In the genomic region with DNA sequence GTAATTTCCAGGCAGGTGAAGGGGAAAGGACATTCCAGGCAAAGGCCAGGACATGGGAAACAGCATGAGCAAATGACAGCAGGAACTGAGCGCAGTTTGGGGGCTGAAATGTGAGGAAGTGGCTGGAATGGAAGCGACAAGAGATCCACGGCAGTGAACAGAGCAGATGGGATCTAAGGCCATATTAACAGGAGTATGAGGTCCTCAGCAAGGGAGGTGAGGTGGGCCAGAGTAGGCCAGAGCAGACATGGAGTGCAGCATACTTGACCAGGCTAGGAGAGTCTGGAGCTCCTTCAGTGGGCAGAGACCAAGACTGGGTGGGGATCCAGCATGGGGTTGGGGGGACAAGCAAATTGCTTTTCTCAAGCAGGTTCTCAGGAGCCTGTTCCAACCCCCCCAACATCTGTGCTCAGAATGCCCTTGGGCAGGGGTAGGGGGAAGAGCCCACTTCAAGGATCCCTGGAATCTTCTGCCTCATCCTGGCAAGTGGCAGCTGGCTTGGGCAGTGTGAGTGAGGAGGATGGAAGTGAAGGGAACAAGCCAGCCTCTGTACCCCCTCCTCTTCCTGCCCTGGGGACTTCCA, we compare ENCODE assay signal across 27 cellular contexts. TPM values are rescaled to one million over a fixed set of nuclear protein-coding genes. Genes with fewer than 3 reads are reported as not detected.
"Had no signal": no experiment of that assay in that cellular context is flagged by ENCODE, and none has a peak within 500 bp of the region (broad histone marks: within the 10 kb centered on the region; RNA-seq: fewer than 3 reads in every experiment).

No MANE protein-coding gene starts in this region.

- DNase-seq: activated B cell treated with CpG ODN at 0.5 μM for 24 hours; activated CD4-positive, alpha-beta T cell treated with anti-CD3 and anti-CD28 coated beads for 1 hour; activated CD4-positive, alpha-beta T cell treated with anti-CD3 and anti-CD28 coated beads, Interleukin-2, amount 10 ng/mL, durations not matched to agents 24 days and 14 days; activated CD4-positive, alpha-beta T cell treated with anti-CD3 and anti-CD28 coated beads, Interleukin-2, amount 50 U/mL, for 48 hours; activated CD8-positive, alpha-beta memory T cell treated with anti-CD3 and anti-CD28 coated beads, Interleukin-2, amount 10 ng/mL, durations not matched to agents 7 days and 5 days; activated effector memory CD4-positive, alpha-beta T cell treated with Interleukin-2 at 50 U/mL for 16 hours; activated naive CD4-positive, alpha-beta T cell; activated T-cell treated with anti-CD3 and anti-CD28 coated beads, Interleukin-2, amount 50 U/mL, for 24 hours; brain microvascular endothelial cell; Karpas-422; NCI-H1105 treated with DMSO at 0.1 percent for 48 hours; NCI-H1436 treated with DMSO at 0.1 percent for 48 hours; NCI-H187; NCI-H2081; NCI-H510A treated with DMSO at 0.1 percent for 48 hours; NCI-H69; NK-92 treated with Interleukin-12 subunit alpha and Interleukin-12 subunit beta, amount 100 ng/mL, for 24 hours; OCI-M1; Right ventricle myocardium superior; RPMI8226; T-helper 17 cell; T-helper 9 cell had no signal

- H3K4me1 ChIP-seq: SJSA1 had no signal

- H3K4me3 Mint-ChIP-seq: activated B cell treated with CpG ODN at 0.5 μM for 24 hours; activated CD4-positive, alpha-beta T cell treated with anti-CD3 and anti-CD28 coated beads, Interleukin-2, amount 10 ng/mL, durations not matched to agents 24 days and 14 days; activated CD8-positive, alpha-beta memory T cell treated with anti-CD3 and anti-CD28 coated beads, Interleukin-2, amount 10 ng/mL, durations not matched to agents 7 days and 5 days; activated naive CD4-positive, alpha-beta T cell treated with anti-CD3 and anti-CD28 coated beads, Interleukin-2, amount 50 U/mL, for 24 hours; activated T-cell treated with anti-CD3 and anti-CD28 coated beads, Interleukin-2, amount 50 U/mL, for 24 hours; activated T-helper 1 cell treated with anti-CD3 and anti-CD28 coated beads, Interleukin-12 subunit alpha, Interleukin-12 subunit beta, Interleukin-2, Interleukin-4 antibody, amounts not matched to agents 30 ng/mL and 10 ng/mL and 1 ng/mL, durations not matched to agents 14 hours and 24 hours and 36 hours; T-helper 17 cell had no signal

- H3K4me1 Mint-ChIP-seq: activated B cell treated with CpG ODN at 0.5 μM for 24 hours; activated CD4-positive, alpha-beta T cell treated with anti-CD3 and anti-CD28 coated beads, Interleukin-2, amount 10 ng/mL, durations not matched to agents 24 days and 14 days; activated CD8-positive, alpha-beta memory T cell treated with anti-CD3 and anti-CD28 coated beads, Interleukin-2, amount 10 ng/mL, durations not matched to agents 7 days and 5 days; activated naive CD4-positive, alpha-beta T cell treated with anti-CD3 and anti-CD28 coated beads, Interleukin-2, amount 50 U/mL, for 24 hours; T-helper 17 cell had no signal

- H3K27me3 ChIP-seq: brain microvascular endothelial cell, cardiac muscle cell, SJSA1 had no signal

- H3K36me3 Mint-ChIP-seq: activated CD8-positive, alpha-beta memory T cell treated with anti-CD3 and anti-CD28 coated beads, Interleukin-2, amount 10 ng/mL, durations not matched to agents 7 days and 5 days; activated naive CD4-positive, alpha-beta T cell treated with anti-CD3 and anti-CD28 coated beads, Interleukin-2, amount 50 U/mL, for 24 hours had no signal

- H3K36me3 ChIP-seq: brain microvascular endothelial cell, SJSA1 had no signal

- H3K4me3 ChIP-seq: cardiac muscle cell, SJSA1 had no signal

- H3K27ac Mint-ChIP-seq: activated B cell treated with CpG ODN at 0.5 μM for 24 hours; activated CD4-positive, alpha-beta T cell treated with anti-CD3 and anti-CD28 coated beads, Interleukin-2, amount 10 ng/mL, durations not matched to agents 24 days and 14 days; activated CD8-positive, alpha-beta memory T cell treated with anti-CD3 and anti-CD28 coated beads, Interleukin-2, amount 10 ng/mL, durations not matched to agents 7 days and 5 days; activated naive CD4-positive, alpha-beta T cell treated with anti-CD3 and anti-CD28 coated beads, Interleukin-2, amount 50 U/mL, for 24 hours; activated T-cell treated with anti-CD3 and anti-CD28 coated beads, Interleukin-2, amount 50 U/mL, for 24 hours; activated T-helper 1 cell treated with anti-CD3 and anti-CD28 coated beads, Interleukin-12 subunit alpha, Interleukin-12 subunit beta, Interleukin-2, Interleukin-4 antibody, amounts not matched to agents 30 ng/mL and 10 ng/mL and 1 ng/mL, durations not matched to agents 14 hours and 24 hours and 36 hours; T-helper 17 cell had no signal

- ATAC-seq: Panc1, T-helper 17 cell had no signal

- H3K27ac ChIP-seq: brain microvascular endothelial cell, cardiac muscle cell, SJSA1 had no signal

- H3K27me3 Mint-ChIP-seq: activated naive CD4-positive, alpha-beta T cell treated with anti-CD3 and anti-CD28 coated beads, Interleukin-2, amount 50 U/mL, for 24 hours had no signal

- H3K9me3 ChIP-seq: SJSA1 had no signal

- H3K9me3 Mint-ChIP-seq: activated B cell treated with CpG ODN at 0.5 μM for 24 hours; activated CD4-positive, alpha-beta T cell treated with anti-CD3 and anti-CD28 coated beads, Interleukin-2, amount 10 ng/mL, durations not matched to agents 24 days and 14 days; activated naive CD4-positive, alpha-beta T cell treated with anti-CD3 and anti-CD28 coated beads, Interleukin-2, amount 50 U/mL, for 24 hours; activated T-cell treated with anti-CD3 and anti-CD28 coated beads, Interleukin-2, amount 50 U/mL, for 24 hours; activated T-helper 1 cell treated with anti-CD3 and anti-CD28 coated beads, Interleukin-12 subunit alpha, Interleukin-12 subunit beta, Interleukin-2, Interleukin-4 antibody, amounts not matched to agents 30 ng/mL and 10 ng/mL and 1 ng/mL, durations not matched to agents 14 hours and 24 hours and 36 hours had no signal

RNA-seq across cellular contexts. Expression of gene DAB2IP, which starts 34.5 kb away (rescaled TPM):
- total RNA-seq: activated CD4-positive, alpha-beta T cell treated with anti-CD3 and anti-CD28 coated beads, Interleukin-2, amount 10 ng/mL, durations not matched to agents 24 days and 14 days; activated T-helper 1 cell treated with anti-CD3 and anti-CD28 coated beads, Interleukin-12 subunit alpha, Interleukin-12 subunit beta, Interleukin-2, Interleukin-4 antibody, amounts not matched to agents 30 ng/mL and 10 ng/mL and 1 ng/mL, durations not matched to agents 14 hours and 24 hours and 36 hours; T-helper 17 cell had no signal
